ENCODE assay signal across 8 cellular contexts in the genomic region with DNA sequence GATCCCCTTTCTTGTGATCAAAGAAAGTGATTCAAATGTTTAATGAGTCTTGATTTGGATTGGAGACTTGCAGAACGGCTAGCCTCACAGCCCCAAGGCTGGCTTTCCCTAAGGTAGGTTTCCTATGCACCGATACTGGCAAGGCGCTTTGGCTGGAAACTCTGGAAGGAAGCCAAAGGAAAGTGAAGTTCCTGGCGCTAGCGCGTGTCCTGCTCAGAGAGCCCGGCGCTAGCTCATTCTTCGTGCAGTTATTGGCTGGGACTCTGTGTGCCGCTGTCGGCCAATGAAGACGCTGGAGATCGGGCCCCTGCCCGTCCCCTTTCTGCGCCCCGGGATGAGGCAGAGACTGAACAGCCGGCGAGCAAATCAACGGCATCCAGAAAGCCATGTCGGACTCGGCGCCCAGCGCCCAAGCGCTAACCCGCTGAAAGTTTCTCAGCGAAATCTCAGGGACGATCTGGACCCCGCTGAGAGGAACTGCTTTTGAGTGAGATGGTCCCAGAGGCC. TPM values are rescaled to one million over a fixed set of nuclear protein-coding genes. Genes with fewer than 3 reads are reported as not detected.
DNase-seq lines count a peak whose midpoint lies in the region; ATAC-seq and TF ChIP-seq lines count a peak whose summit lies in the region.

TSS of gene PCDHGC3 (plus strand) at position 342 of the 507 bp plus-strand sequence. CDS start at position 493, 151 bp downstream.

- H3K27me3 ChIP-seq in HUES6 (ENCODE audit: control insufficient read depth, insufficient read depth, low read length) (peaks cover 29% of the 10 kb centered on the region), heart left ventricle (peaks cover 0 to 42% (median 0%) of the 10 kb centered on the region in 9 donors), osteoblast (ENCODE audit: insufficient read depth, low read length) (no peaks in the 10 kb centered on the region)

- H3K4me1 ChIP-seq in HUES6 (ENCODE audit: control insufficient read depth, insufficient read depth, low read length) (peaks cover 19% of the 10 kb centered on the region; the same call in 1 of the 2 replicates), heart left ventricle (peaks cover 4 to 50% (median 38%) of the 10 kb centered on the region in 12 donors), osteoblast (ENCODE audit: insufficient read depth, low read length) (peaks cover 35% of the 10 kb centered on the region)

- TF ChIP-seq POLR2A in heart left ventricle (IDR thresholded peaks at IDR 0.05): peak in 1 of 2 donors; percentile 69

- H3K4me3 ChIP-seq in HUES6 (ENCODE audit: low read depth, low read length) (peak within 1 kb of the TSS; percentile 80), heart left ventricle (peak within 1 kb of the TSS; percentile 22 to 74 (median 64)), osteoblast (ENCODE audit: insufficient read depth, low read length) (peak within 1 kb of the TSS; percentile 77)

- peak; percentile 14 to 69 (median 49) for TF ChIP-seq CTCF in heart left ventricle (IDR thresholded peaks at IDR 0.05)
- peak; percentile 29 for TF ChIP-seq CTCF in osteoblast (IDR thresholded peaks at IDR 0.05; ENCODE audit: extremely low read depth, low read depth, low read length)

- H4K20me1 ChIP-seq in osteoblast (ENCODE audit: insufficient read depth, low read length): peaks cover 36% of the 10 kb centered on the region

- peak within 1 kb of the TSS; percentile 93 for H3K4me2 ChIP-seq in osteoblast (ENCODE audit: insufficient read depth, low read length)

- peak within 1 kb of the TSS; percentile 63 for H3K9ac ChIP-seq in HUES6 (ENCODE audit: low read length)

- peak; percentile 97 for DNase-seq in EH (ENCODE audit: low read depth)
- peak; percentile 62 for DNase-seq in OCI-M1 (lab: John Stamatoyannopoulos, UW)
- peak; percentile 91 for DNase-seq in amniotic epithelial cell (ENCODE audit: low read depth)
- DNase-seq in heart left ventricle: peak; percentile 92 to 96 (median 93)
- peak; percentile 96 for DNase-seq in osteoblast (ENCODE audit: insufficient read length, low spot score, missing footprints)
- DNase-seq in KG1 (lab: John Stamatoyannopoulos, UW): no peak

- H3K36me3 ChIP-seq in HUES6 (ENCODE audit: control insufficient read depth, insufficient read depth, low read length) (no peaks in the 10 kb centered on the region), heart left ventricle (peaks cover 0 to 18% (median 0%) of the 10 kb centered on the region in 9 donors), osteoblast (ENCODE audit: insufficient read depth, low read length) (no peaks in the 10 kb centered on the region)

- ATAC-seq in GM21529 (IDR thresholded peaks at IDR 0.05; ENCODE audit: unreplicated experiment) (peak; percentile 98), heart left ventricle (peak; percentile 98 to 99 (median 99))

- H3K9me3 ChIP-seq in HUES6 (ENCODE audit: control insufficient read depth, insufficient read depth, low read depth, low read length) (no peaks in the 10 kb centered on the region), heart left ventricle (no peaks in the 10 kb centered on the region), osteoblast (ENCODE audit: low read depth, low read length) (no peaks in the 10 kb centered on the region)

- H3K79me2 ChIP-seq in osteoblast (ENCODE audit: insufficient read depth, low read length): peaks cover 35% of the 10 kb centered on the region

- WGBS in heart left ventricle, 4 donors: 0 to 1% (median 0%) methylated on average over 18 to 28 of the region's 28 CpGs

- intact Hi-C loops in heart left ventricle (cut with DNase I): loop anchor here (2.0 to 10.0 kb wide), 7 partner anchors 37 to 83 kb away; no protein-coding TSS in a partner anchor

- H3K27ac ChIP-seq in HUES6 (ENCODE audit: low read depth, low read length) (no peak within 1 kb of the TSS), heart left ventricle (peak within 1 kb of the TSS; percentile 74 to 94 (median 86)), osteoblast (ENCODE audit: low read depth, low read length) (peak within 1 kb of the TSS; percentile 78)

- H2AFZ ChIP-seq in osteoblast (ENCODE audit: low read length): peak within 1 kb of the TSS; percentile 77

RNA-seq across cellular contexts. Expression of gene PCDHGC3, which starts in this region (rescaled TPM):
- total RNA-seq in heart left ventricle: 10 to 100 TPM; 12.3 to 32.5 (median 18.4) TPM
- 10 to 100 TPM; 23.3 to 34.8 TPM for polyA plus RNA-seq in heart left ventricle
- 59.4 and 91.3 TPM in 2 replicates for total RNA-seq in osteoblast
